In genomic region chr10:12435348-12435747, GRCh38 we compare ENCODE assay signal across 8 cellular contexts.
"Had no signal": no experiment of that assay in that cellular context is flagged by ENCODE, and none has a peak within 500 bp of the region (broad histone marks: within the 10 kb centered on the region; RNA-seq: fewer than 3 reads in every experiment).

No MANE protein-coding gene starts in this region.

- H3K4me1 ChIP-seq: left lung had no signal

- H3K9me3 ChIP-seq: left lung had no signal

- H3K36me3 ChIP-seq: cardiac muscle cell, left lung had no signal

- H3K4me3 ChIP-seq: cardiac muscle cell, left lung had no signal

- ATAC-seq: left lung had no signal

- H3K27ac ChIP-seq: cardiac muscle cell, left lung had no signal

- DNase-seq: activated naive CD4-positive, alpha-beta T cell treated with anti-CD3 and anti-CD28 coated beads, Interleukin-2, amount 10 ng/mL, durations not matched to agents 7 days and 5 days; effector CD4-positive, alpha-beta T cell; foreskin melanocyte; left lung; mesenchymal stem cell; stimulated activated CD4-positive, alpha-beta T cell treated with anti-CD3 and anti-CD28 coated beads, Interleukin-12 subunit alpha, Interleukin-12 subunit beta, amount 100 ng/mL, for 4 hours; stimulated activated CD8-positive, alpha-beta memory T cell treated with anti-CD3 and anti-CD28 coated beads, Interleukin-4, amount 100 ng/mL, for 48 hours had no signal
